ENCODE assay signal across 1 cellular context in the genomic region with DNA sequence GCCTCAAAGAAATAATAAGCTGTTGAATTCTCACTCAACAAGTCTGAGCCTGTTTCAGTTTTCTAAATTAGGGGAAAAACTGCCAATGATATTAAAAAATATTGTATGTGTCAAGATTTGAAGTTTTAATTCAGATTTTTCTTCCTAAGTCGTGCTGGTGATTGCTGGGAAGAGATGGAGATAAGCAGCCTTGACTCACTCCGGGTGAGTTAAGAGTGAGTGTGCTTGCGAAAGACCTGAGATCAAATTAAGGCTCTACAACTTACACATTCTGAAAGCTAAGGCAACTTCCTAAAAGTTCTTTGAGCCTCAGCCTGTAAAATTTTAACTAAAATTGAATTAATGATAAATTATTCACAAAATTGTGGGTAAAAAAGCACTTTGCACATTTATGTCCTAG.
TF ChIP-seq lines count a peak whose summit lies in the region.

No MANE protein-coding gene starts in this region.

TF ChIP-seq in GM23338, 12 proteins besides CTCF, POLR2A, EP300 and RAD21 (continued from another document):
- TF ChIP-seq ZNF462 (CRISPR knock-in tag; IDR thresholded peaks at IDR 0.05) = no peak
- TF ChIP-seq JUNB (IDR thresholded peaks at IDR 0.05; ENCODE audit: unreplicated experiment) = no peak
- TF ChIP-seq CREB1 (CRISPR knock-in tag; IDR thresholded peaks at IDR 0.05; ENCODE audit: low read depth) = no peak
- TF ChIP-seq, protein P1, sequence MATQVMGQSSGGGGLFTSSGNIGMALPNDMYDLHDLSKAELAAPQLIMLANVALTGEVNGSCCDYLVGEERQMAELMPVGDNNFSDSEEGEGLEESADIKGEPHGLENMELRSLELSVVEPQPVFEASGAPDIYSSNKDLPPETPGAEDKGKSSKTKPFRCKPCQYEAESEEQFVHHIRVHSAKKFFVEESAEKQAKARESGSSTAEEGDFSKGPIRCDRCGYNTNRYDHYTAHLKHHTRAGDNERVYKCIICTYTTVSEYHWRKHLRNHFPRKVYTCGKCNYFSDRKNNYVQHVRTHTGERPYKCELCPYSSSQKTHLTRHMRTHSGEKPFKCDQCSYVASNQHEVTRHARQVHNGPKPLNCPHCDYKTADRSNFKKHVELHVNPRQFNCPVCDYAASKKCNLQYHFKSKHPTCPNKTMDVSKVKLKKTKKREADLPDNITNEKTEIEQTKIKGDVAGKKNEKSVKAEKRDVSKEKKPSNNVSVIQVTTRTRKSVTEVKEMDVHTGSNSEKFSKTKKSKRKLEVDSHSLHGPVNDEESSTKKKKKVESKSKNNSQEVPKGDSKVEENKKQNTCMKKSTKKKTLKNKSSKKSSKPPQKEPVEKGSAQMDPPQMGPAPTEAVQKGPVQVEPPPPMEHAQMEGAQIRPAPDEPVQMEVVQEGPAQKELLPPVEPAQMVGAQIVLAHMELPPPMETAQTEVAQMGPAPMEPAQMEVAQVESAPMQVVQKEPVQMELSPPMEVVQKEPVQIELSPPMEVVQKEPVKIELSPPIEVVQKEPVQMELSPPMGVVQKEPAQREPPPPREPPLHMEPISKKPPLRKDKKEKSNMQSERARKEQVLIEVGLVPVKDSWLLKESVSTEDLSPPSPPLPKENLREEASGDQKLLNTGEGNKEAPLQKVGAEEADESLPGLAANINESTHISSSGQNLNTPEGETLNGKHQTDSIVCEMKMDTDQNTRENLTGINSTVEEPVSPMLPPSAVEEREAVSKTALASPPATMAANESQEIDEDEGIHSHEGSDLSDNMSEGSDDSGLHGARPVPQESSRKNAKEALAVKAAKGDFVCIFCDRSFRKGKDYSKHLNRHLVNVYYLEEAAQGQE (IDR thresholded peaks at IDR 0.05; ENCODE audit: unreplicated experiment) = no peak
- TF ChIP-seq, protein P2, sequence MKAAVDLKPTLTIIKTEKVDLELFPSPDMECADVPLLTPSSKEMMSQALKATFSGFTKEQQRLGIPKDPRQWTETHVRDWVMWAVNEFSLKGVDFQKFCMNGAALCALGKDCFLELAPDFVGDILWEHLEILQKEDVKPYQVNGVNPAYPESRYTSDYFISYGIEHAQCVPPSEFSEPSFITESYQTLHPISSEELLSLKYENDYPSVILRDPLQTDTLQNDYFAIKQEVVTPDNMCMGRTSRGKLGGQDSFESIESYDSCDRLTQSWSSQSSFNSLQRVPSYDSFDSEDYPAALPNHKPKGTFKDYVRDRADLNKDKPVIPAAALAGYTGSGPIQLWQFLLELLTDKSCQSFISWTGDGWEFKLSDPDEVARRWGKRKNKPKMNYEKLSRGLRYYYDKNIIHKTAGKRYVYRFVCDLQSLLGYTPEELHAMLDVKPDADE (IDR thresholded peaks at IDR 0.05) = no peak
- TF ChIP-seq NANOG (IDR thresholded peaks at IDR 0.05; ENCODE audit: borderline replicate concordance) = no peak
- TF ChIP-seq STAT1 (IDR thresholded peaks at IDR 0.05; ENCODE audit: unreplicated experiment) = no peak
- TF ChIP-seq EZH2phosphoT487 (IDR thresholded peaks at IDR 0.05; ENCODE audit: unreplicated experiment) = no peak
- TF ChIP-seq EZH2 (IDR thresholded peaks at IDR 0.05; ENCODE audit: low read depth, unreplicated experiment) = no peak
- TF ChIP-seq ZNF331 (CRISPR knock-in tag; IDR thresholded peaks at IDR 0.05; ENCODE audit: low read depth) = no peak
